ENCODE assay signal across 8 cellular contexts in the genomic region with DNA sequence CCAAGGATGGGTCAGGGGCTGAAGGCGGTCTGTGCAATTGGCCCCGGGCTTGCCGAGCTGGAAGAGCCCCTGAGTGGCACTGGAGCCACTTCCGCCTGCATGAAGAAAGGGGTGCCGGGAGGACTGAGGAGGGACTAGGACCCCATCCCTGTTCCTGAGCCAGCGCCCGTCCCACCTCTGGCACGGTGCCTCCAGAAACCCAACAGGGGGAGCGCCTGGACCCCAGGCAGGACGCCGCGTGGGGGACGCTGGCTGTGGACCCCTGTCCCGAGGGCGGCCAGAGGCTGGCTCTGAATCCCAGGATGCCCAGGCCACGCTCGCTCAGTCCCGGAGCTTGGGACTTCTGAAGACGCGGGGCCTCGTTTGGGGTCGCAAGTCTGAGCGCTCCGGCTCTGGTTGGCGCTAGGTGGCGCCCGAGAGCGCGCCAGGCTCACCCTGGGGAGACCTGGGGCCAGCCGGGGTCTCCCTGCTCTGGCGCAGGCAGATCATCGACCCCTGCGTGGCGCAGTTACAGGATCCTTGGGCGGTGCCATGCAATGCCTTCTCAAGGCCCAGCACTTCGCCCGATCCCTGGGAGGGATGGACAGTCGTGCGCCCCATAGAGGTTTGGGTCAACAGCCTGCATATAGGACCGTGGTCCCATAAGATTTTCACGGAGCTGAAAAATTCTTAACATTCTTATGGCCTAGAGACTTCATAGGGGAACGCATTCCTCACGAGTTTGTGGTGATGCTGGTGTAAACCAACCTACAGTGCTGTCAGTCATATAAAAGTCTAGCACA. TPM values are rescaled to one million over a fixed set of nuclear protein-coding genes. Genes with fewer than 3 reads are reported as not detected.
DNase-seq lines count a peak whose midpoint lies in the region; ATAC-seq, FAIRE-seq and TF ChIP-seq lines count a peak whose summit lies in the region.

No MANE protein-coding gene starts in this region.

- H3K4me2 ChIP-seq in osteoblast (ENCODE audit: insufficient read depth, low read length) = peak overlapping the region; percentile 87

- peak; percentile 81 for DNase-seq in A673 (ENCODE audit: low spot score)
- peak; percentile 59 for DNase-seq in GM18507 (ENCODE audit: extremely low spot score, insufficient read length, low read depth)
- DNase-seq in Panc1 (ENCODE audit: low read depth, low spot score) = no peak
- peak; percentile 36 for DNase-seq in activated T-helper 2 cell treated with anti-CD3 and anti-CD28 coated beads, Interferon-gamma antibody, Interleukin-2, Interleukin-4, amounts not matched to agents 10 μg/mL and 5 μg/mL and 100 μg/mL, durations not matched to agents 14 hours and 24 hours and 36 hours (ENCODE audit: low spot score)
- peak; percentile 83 for DNase-seq in fibroblast of villous mesenchyme (ENCODE audit: low read depth)
- DNase-seq in osteoblast (ENCODE audit: insufficient read length, low spot score, missing footprints) = peak; percentile 97
- DNase-seq in tibial artery = peak in 1 of 2 donors; percentile 70

- POLR2A ChIA-PET in A673 (lab: Charles Lee; ENCODE audit: low non-redundant PET) (interaction anchor here (0.5 kb wide), 1 partner anchor 101 kb away, joined by 5 read pairs; no protein-coding TSS in a partner anchor), Panc1 (lab: Charles Lee) (no interaction called here)

- intact Hi-C loops in A673 (cut with micrococcal nuclease; ENCODE audit: unreplicated experiment) (loop anchor here (5.0 kb wide), 1 partner anchor 313 kb away; no protein-coding TSS in a partner anchor), Panc1 (cut with micrococcal nuclease; ENCODE audit: unreplicated experiment) (no loop called here), tibial artery (cut with DNase I; ENCODE audit: low total_unique reads) (no loop called here)
- intact Hi-C loops in activated T-helper 2 cell treated with anti-CD3 and anti-CD28 coated beads, Interferon-gamma antibody, Interleukin-2, Interleukin-4, amounts not matched to agents 10 μg/mL and 5 μg/mL and 100 μg/mL, durations not matched to agents 14 hours and 24 hours and 36 hours (cut with micrococcal nuclease) = no loop called here

- H3K27me3 ChIP-seq in A673 (replicated peaks; ENCODE audit: insufficient read depth, low read depth, low read length, poor library complexity) = no peaks in the 10 kb centered on the region
- H3K27me3 ChIP-seq in Panc1 (ENCODE audit: control insufficient read depth, insufficient read depth, low read length) = no peaks in the 10 kb centered on the region
- no peaks in the 10 kb centered on the region for H3K27me3 ChIP-seq in osteoblast (ENCODE audit: insufficient read depth, low read length)
- H3K27me3 ChIP-seq in tibial artery = no peaks in the 10 kb centered on the region

- H4K20me1 ChIP-seq in osteoblast (ENCODE audit: insufficient read depth, low read length) = no peaks in the 10 kb centered on the region

- no peak overlapping the region for H3K4me3 Mint-ChIP-seq in activated T-helper 2 cell treated with anti-CD3 and anti-CD28 coated beads, Interferon-gamma antibody, Interleukin-2, Interleukin-4, amounts not matched to agents 10 μg/mL and 5 μg/mL and 100 μg/mL, durations not matched to agents 14 hours and 24 hours and 36 hours (ENCODE audit: low read depth)

- H3K27me3 Mint-ChIP-seq in activated T-helper 2 cell treated with anti-CD3 and anti-CD28 coated beads, Interferon-gamma antibody, Interleukin-2, Interleukin-4, amounts not matched to agents 10 μg/mL and 5 μg/mL and 100 μg/mL, durations not matched to agents 14 hours and 24 hours and 36 hours (ENCODE audit: low read depth) = peaks cover 3% of the 10 kb centered on the region

- H3K4me1 ChIP-seq in A673 (ENCODE audit: insufficient read depth, low read length, poor library complexity, severe bottlenecking) (no peaks in the 10 kb centered on the region), Panc1 (ENCODE audit: control insufficient read depth, insufficient read depth, low read length) (peaks cover 29% of the 10 kb centered on the region), osteoblast (ENCODE audit: insufficient read depth, low read length) (peaks cover 11% of the 10 kb centered on the region), tibial artery (peaks cover 0 to 12% (median 11%) of the 10 kb centered on the region in 4 donors)

- in situ Hi-C loops in Panc1 (cut with HindIII; ENCODE audit: low pct_unique_long_range_greater_than_20kb, low sequenced_read_pairs) = no loop called here

- no peak overlapping the region for H3K27ac ChIP-seq in A673 (ENCODE audit: low read depth, low read length, poor library complexity, severe bottlenecking)
- H3K27ac ChIP-seq in Panc1 (ENCODE audit: low read length) = peak overlapping the region; percentile 65
- peak overlapping the region; percentile 28 for H3K27ac ChIP-seq in osteoblast (ENCODE audit: low read depth, low read length)
- H3K27ac ChIP-seq in tibial artery = peak overlapping the region; percentile 53 to 61

- H3K4me1 Mint-ChIP-seq in activated T-helper 2 cell treated with anti-CD3 and anti-CD28 coated beads, Interferon-gamma antibody, Interleukin-2, Interleukin-4, amounts not matched to agents 10 μg/mL and 5 μg/mL and 100 μg/mL, durations not matched to agents 14 hours and 24 hours and 36 hours (ENCODE audit: low read depth) = no peaks in the 10 kb centered on the region

- no peaks in the 10 kb centered on the region for H3K36me3 ChIP-seq in A673 (ENCODE audit: insufficient read depth, low read length, poor library complexity, severe bottlenecking)
- no peaks in the 10 kb centered on the region for H3K36me3 ChIP-seq in Panc1 (ENCODE audit: control insufficient read depth, insufficient read depth, low read length)
- H3K36me3 ChIP-seq in osteoblast (ENCODE audit: insufficient read depth, low read length) = no peaks in the 10 kb centered on the region
- H3K36me3 ChIP-seq in tibial artery = no peaks in the 10 kb centered on the region

- peak; percentile 97 for TF ChIP-seq CTCF in A673 (conservative IDR thresholded peaks at IDR 0.05; ENCODE audit: low read depth, low read length)
- TF ChIP-seq CTCF in Panc1 (IDR thresholded peaks at IDR 0.05) = peak; percentile 99
- TF ChIP-seq CTCF in fibroblast of villous mesenchyme (IDR thresholded peaks at IDR 0.05; ENCODE audit: insufficient read depth, low read depth, low read length) = peak; percentile 96
- TF ChIP-seq CTCF in osteoblast (IDR thresholded peaks at IDR 0.05; ENCODE audit: extremely low read depth, low read depth, low read length) = peak; percentile 80
- TF ChIP-seq CTCF in tibial artery (IDR thresholded peaks at IDR 0.05) = peak; percentile 84 to 98

- H3K4me3 ChIP-seq in A673 (ENCODE audit: low read depth, low read length, poor library complexity, severe bottlenecking) (peak overlapping the region; percentile 47), Panc1 (ENCODE audit: low read depth in 2 of 2, low read length in 2 of 2) (peak overlapping the region; percentile 36 to 54), fibroblast of villous mesenchyme (ENCODE audit: low read depth, low read length) (peak overlapping the region; percentile 56), osteoblast (ENCODE audit: insufficient read depth, low read length) (peak overlapping the region; percentile 73), tibial artery (peak overlapping the region; percentile 48 to 72)

- BruUV-seq in A673 (replicated peaks; lab: Mats Ljungman, UMichigan) (no TSS peak), Panc1 (replicated peaks; lab: Mats Ljungman, UMichigan) (no TSS peak)

- H3K36me3 Mint-ChIP-seq in activated T-helper 2 cell treated with anti-CD3 and anti-CD28 coated beads, Interferon-gamma antibody, Interleukin-2, Interleukin-4, amounts not matched to agents 10 μg/mL and 5 μg/mL and 100 μg/mL, durations not matched to agents 14 hours and 24 hours and 36 hours (ENCODE audit: low read depth) = no peaks in the 10 kb centered on the region

- H3K9me3 ChIP-seq in A673 (ENCODE audit: low read depth, low read length, poor library complexity, severe bottlenecking) = no peaks in the 10 kb centered on the region
- H3K9me3 ChIP-seq in Panc1 (ENCODE audit: control insufficient read depth, insufficient read depth, low read depth, low read length) = no peaks in the 10 kb centered on the region
- no peaks in the 10 kb centered on the region for H3K9me3 ChIP-seq in osteoblast (ENCODE audit: low read depth, low read length)
- no peaks in the 10 kb centered on the region for H3K9me3 ChIP-seq in tibial artery

- no peak overlapping the region for H3K27ac Mint-ChIP-seq in activated T-helper 2 cell treated with anti-CD3 and anti-CD28 coated beads, Interferon-gamma antibody, Interleukin-2, Interleukin-4, amounts not matched to agents 10 μg/mL and 5 μg/mL and 100 μg/mL, durations not matched to agents 14 hours and 24 hours and 36 hours

- FAIRE-seq in GM18507 (lab: Jason Lieb, UNC) = no peak

- peak; percentile 87 for ATAC-seq in Panc1
- no peak for ATAC-seq in HG02623 (IDR thresholded peaks at IDR 0.05; ENCODE audit: unreplicated experiment)

- CTCF ChIA-PET in A673 (lab: Charles Lee) (interaction anchor here (0.5 to 1.3 kb wide), 8 partner anchors 14 to 344 kb away, joined by 3 to 15 read pairs (median 4); no protein-coding TSS in a partner anchor), Panc1 (lab: Charles Lee) (interaction anchor here (0.6 kb wide), 1 partner anchor 329 kb away, joined by 3 read pairs; no protein-coding TSS in a partner anchor)

- H3K79me2 ChIP-seq in osteoblast (ENCODE audit: insufficient read depth, low read length) = no peaks in the 10 kb centered on the region

- peak overlapping the region; percentile 84 for H2AFZ ChIP-seq in osteoblast (ENCODE audit: low read length)

- H3K9me3 Mint-ChIP-seq in activated T-helper 2 cell treated with anti-CD3 and anti-CD28 coated beads, Interferon-gamma antibody, Interleukin-2, Interleukin-4, amounts not matched to agents 10 μg/mL and 5 μg/mL and 100 μg/mL, durations not matched to agents 14 hours and 24 hours and 36 hours = no peaks in the 10 kb centered on the region

RNA-seq across cellular contexts. Expression of gene CREBBP, which starts 58.5 kb away (rescaled TPM):
- total RNA-seq in A673 (2021) = 76.1 and 79.6 TPM in 2 replicates
- 60.2 TPM for total RNA-seq in Panc1 (2021; ENCODE audit: unreplicated experiment)
- 52.0 TPM for polyA plus RNA-seq in Panc1 (2012; ENCODE audit: insufficient read length)
- 45.2 and 53.1 TPM in 2 replicates for total RNA-seq in activated T-helper 2 cell treated with anti-CD3 and anti-CD28 coated beads, Interferon-gamma antibody, Interleukin-2, Interleukin-4, amounts not matched to agents 10 μg/mL and 5 μg/mL and 100 μg/mL, durations not matched to agents 14 hours and 24 hours and 36 hours
- total RNA-seq in fibroblast of villous mesenchyme = 27.4 and 32.0 TPM in 2 replicates
- total RNA-seq in osteoblast = 28.2 and 30.9 TPM in 2 replicates
